Comparison of ENCODE assay signal across 22 cellular contexts in genomic region chr16:54649846-54650245, GRCh38.
DNase-seq lines count a peak whose midpoint lies in the region; ATAC-seq and TF ChIP-seq lines count a peak whose summit lies in the region.
"Had no signal": no experiment of that assay in that cellular context is flagged by ENCODE, and none has a peak within 500 bp of the region (broad histone marks: within the 10 kb centered on the region; RNA-seq: fewer than 3 reads in every experiment).

No MANE protein-coding gene starts in this region.

- DNase-seq in EL (peak; percentile 6), LHCN-M2 (ENCODE audit: low read depth) (peak; percentile 72), breast epithelium (ENCODE audit: low spot score in 2 of 2) (no peak), neural progenitor cell (ENCODE audit: low spot score) (no peak), chondrocyte (ENCODE audit: low spot score) (no peak), CD1c-positive myeloid dendritic cell (ENCODE audit: extremely low spot score) (no peak)
- DNase-seq: ACHN; AML-193; Caco-2; CD4-positive, CD25-positive, alpha-beta regulatory T cell; DMS79; GOT3; MM.1S; NCI-H187; NCI-H226; NCI-H526 treated with DMSO at 0.1 percent for 48 hours; Peyer's patch; Right ventricle myocardium superior; SK-N-SH; T-cell had no signal

- H3K4me3 Mint-ChIP-seq in neural progenitor cell, result peak overlapping the region; percentile 64
- no peak overlapping the region for H3K4me3 Mint-ChIP-seq in chondrocyte (ENCODE audit: unreplicated experiment)
- H3K4me3 Mint-ChIP-seq: CD4-positive, CD25-positive, alpha-beta regulatory T cell; T-cell had no signal

- no peaks in the 10 kb centered on the region for H4K20me1 ChIP-seq in neural progenitor cell (ENCODE audit: low read depth)

- H3K9me3 ChIP-seq in breast epithelium (no peaks in the 10 kb centered on the region), neural progenitor cell (ENCODE audit: low read depth) (no peaks in the 10 kb centered on the region)
- H3K9me3 ChIP-seq: Caco-2, SK-N-SH had no signal

- H3K79me2 ChIP-seq in neural progenitor cell (ENCODE audit: low read depth), result no peaks in the 10 kb centered on the region

- H3K9me3 Mint-ChIP-seq in neural progenitor cell (peaks cover 2% of the 10 kb centered on the region), chondrocyte (ENCODE audit: low read depth) (no peaks in the 10 kb centered on the region)
- H3K9me3 Mint-ChIP-seq: T-cell had no signal

- no peaks in the 10 kb centered on the region for H3K36me3 Mint-ChIP-seq in neural progenitor cell
- H3K36me3 Mint-ChIP-seq in chondrocyte (ENCODE audit: low read depth), result no peaks in the 10 kb centered on the region
- H3K36me3 Mint-ChIP-seq: CD4-positive, CD25-positive, alpha-beta regulatory T cell; T-cell had no signal

- no peak for TF ChIP-seq POLR2A in breast epithelium (IDR thresholded peaks at IDR 0.05)

- ATAC-seq in GM21390 (IDR thresholded peaks at IDR 0.05; ENCODE audit: unreplicated experiment), result no peak
- ATAC-seq: K562, T-cell had no signal

- peak overlapping the region; percentile 74 for H3K4me2 ChIP-seq in neural progenitor cell
- H3K4me2 ChIP-seq: SK-N-SH had no signal

- H3F3A ChIP-seq in neural progenitor cell (ENCODE audit: low read depth), result peaks cover 41% of the 10 kb centered on the region

- H3K4me3 ChIP-seq in breast epithelium (no peak overlapping the region), neural progenitor cell (no peak overlapping the region)
- H3K4me3 ChIP-seq: K562, Peyer's patch had no signal

- H3K36me3 ChIP-seq in breast epithelium (no peaks in the 10 kb centered on the region), neural progenitor cell (no peaks in the 10 kb centered on the region)
- H3K36me3 ChIP-seq: Peyer's patch had no signal

- H3K4me1 ChIP-seq in breast epithelium, result peaks cover 0 to 9% of the 10 kb centered on the region in 2 donors
- peaks cover 47% of the 10 kb centered on the region for H3K4me1 ChIP-seq in neural progenitor cell
- H3K4me1 ChIP-seq: Peyer's patch had no signal

- peak overlapping the region; percentile 94 for H3K27ac Mint-ChIP-seq in neural progenitor cell
- no peak overlapping the region for H3K27ac Mint-ChIP-seq in chondrocyte (ENCODE audit: unreplicated experiment)
- H3K27ac Mint-ChIP-seq: CD4-positive, CD25-positive, alpha-beta regulatory T cell; T-cell had no signal

- intact Hi-C loops in breast epithelium (cut with DNase I; ENCODE audit: low total_unique reads), result no loop called here

- peaks cover 11% of the 10 kb centered on the region for H3K27me3 Mint-ChIP-seq in neural progenitor cell (ENCODE audit: insufficient read depth, low read depth)
- H3K27me3 Mint-ChIP-seq in chondrocyte (ENCODE audit: low read depth), result peaks cover 23% of the 10 kb centered on the region

- TF ChIP-seq CTCF in breast epithelium (IDR thresholded peaks at IDR 0.05), result no peak
- TF ChIP-seq CTCF in neural progenitor cell (IDR thresholded peaks at IDR 0.05), result no peak
- TF ChIP-seq CTCF in chondrocyte (IDR thresholded peaks at IDR 0.05), result no peak

- H3K4me1 Mint-ChIP-seq in neural progenitor cell (peaks cover 58% of the 10 kb centered on the region), chondrocyte (ENCODE audit: low read depth) (peaks cover 8% of the 10 kb centered on the region)
- H3K4me1 Mint-ChIP-seq: CD4-positive, CD25-positive, alpha-beta regulatory T cell; T-cell had no signal

- no peak overlapping the region for H2AFZ ChIP-seq in neural progenitor cell (replicated peaks)

- no peak overlapping the region for H3K9ac ChIP-seq in neural progenitor cell
- H3K9ac ChIP-seq: SK-N-SH had no signal

- H3K27ac ChIP-seq in breast epithelium, result peak overlapping the region; percentile 90 to 92
- H3K27ac ChIP-seq in neural progenitor cell, result no peak overlapping the region
- H3K27ac ChIP-seq: Peyer's patch had no signal

- H3K27me3 ChIP-seq in breast epithelium, result no peaks in the 10 kb centered on the region
- H3K27me3 ChIP-seq in neural progenitor cell, result no peaks in the 10 kb centered on the region
- H3K27me3 ChIP-seq: Peyer's patch had no signal

Comparison
In these comparisons a context has a peak if more than half of its experiments do, and no peak if none do; other contexts are left out.
1. DNase-seq: peak in EL (single experiment) and LHCN-M2 (single experiment); none in breast epithelium (0 of 2), neural progenitor cell (single experiment), chondrocyte (single experiment) and CD1c-positive myeloid dendritic cell (single experiment).